Comparison of ENCODE assay signal across 1 cellular context in genomic region chr12:113289361-113289760, GRCh38.
TF ChIP-seq lines count a peak whose summit lies in the region.

No MANE protein-coding gene starts in this region.

TF ChIP-seq in IMR-90, 13 proteins besides CTCF, POLR2A, EP300 and RAD21 (continued from another document):
- TF ChIP-seq ELK1 (IDR thresholded peaks at IDR 0.05; ENCODE audit: borderline replicate concordance, low read depth, low read length): no peak
- TF ChIP-seq, protein P1, sequence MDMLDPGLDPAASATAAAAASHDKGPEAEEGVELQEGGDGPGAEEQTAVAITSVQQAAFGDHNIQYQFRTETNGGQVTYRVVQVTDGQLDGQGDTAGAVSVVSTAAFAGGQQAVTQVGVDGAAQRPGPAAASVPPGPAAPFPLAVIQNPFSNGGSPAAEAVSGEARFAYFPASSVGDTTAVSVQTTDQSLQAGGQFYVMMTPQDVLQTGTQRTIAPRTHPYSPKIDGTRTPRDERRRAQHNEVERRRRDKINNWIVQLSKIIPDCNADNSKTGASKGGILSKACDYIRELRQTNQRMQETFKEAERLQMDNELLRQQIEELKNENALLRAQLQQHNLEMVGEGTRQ (IDR thresholded peaks at IDR 0.05; ENCODE audit: low read depth, low read length): no peak
- TF ChIP-seq MXI1 (IDR thresholded peaks at IDR 0.05; ENCODE audit: borderline replicate concordance, low read depth, low read length): no peak
- no peak for TF ChIP-seq RFX5 (IDR thresholded peaks at IDR 0.05; ENCODE audit: low read depth, low read length)
- no peak for TF ChIP-seq CHD1 (IDR thresholded peaks at IDR 0.05; ENCODE audit: low read depth, low read length)
- TF ChIP-seq BHLHE40 (IDR thresholded peaks at IDR 0.05; ENCODE audit: low read depth, low read length): no peak
- TF ChIP-seq CEBPB (IDR thresholded peaks at IDR 0.05; ENCODE audit: low read depth, low read length): no peak
- TF ChIP-seq NFE2L2 (IDR thresholded peaks at IDR 0.05; ENCODE audit: low read depth, low read length): no peak
- no peak for TF ChIP-seq SMC3 (IDR thresholded peaks at IDR 0.05; ENCODE audit: low read depth, low read length)
